Comparison of ENCODE assay signal across 23 cellular contexts in genomic region chr9:116475201-116475600, GRCh38.
DNase-seq lines count a peak whose midpoint lies in the region; ATAC-seq, FAIRE-seq and TF ChIP-seq lines count a peak whose summit lies in the region.
"Had no signal": no experiment of that assay in that cellular context is flagged by ENCODE, and none has a peak within 500 bp of the region (broad histone marks: within the 10 kb centered on the region; RNA-seq: fewer than 3 reads in every experiment).

No MANE protein-coding gene starts in this region.

- H3K9me1 ChIP-seq in K562 (ENCODE audit: control insufficient read depth, insufficient read depth, low read length) = no peaks in the 10 kb centered on the region

- no peak for TF ChIP-seq POLR2A in K562 (conservative IDR thresholded peaks at IDR 0.05)

- no peak overlapping the region; the same call in 2 of the 3 replicates for H3K27ac ChIP-seq in K562 (ENCODE audit: extremely low read depth, low read depth, low read length)
- no peak overlapping the region for H3K27ac ChIP-seq in dorsolateral prefrontal cortex
- H3K27ac ChIP-seq: hepatocyte, PC-9, uterus had no signal

- peaks cover 41 to 44% of the 10 kb centered on the region in 2 experiments for H3K4me1 ChIP-seq in K562 (replicated peaks in 1 of 2; ENCODE audit: control insufficient read depth in 2 of 2, insufficient read depth in 2 of 2, low read length in 2 of 2)
- H3K4me1 ChIP-seq: uterus had no signal

- in situ Hi-C loops in K562 (cut with MboI) = no loop called here

- H3K27me3 ChIP-seq in MG63 = no peaks in the 10 kb centered on the region
- H3K27me3 ChIP-seq in K562 (ENCODE audit: control insufficient read depth in 2 of 2, insufficient read depth in 2 of 2, low read length in 2 of 2) = no peaks in the 10 kb centered on the region
- H3K27me3 ChIP-seq in dorsolateral prefrontal cortex = no peaks in the 10 kb centered on the region
- H3K27me3 ChIP-seq: hepatocyte, uterus had no signal

- no peak overlapping the region for H2AFZ ChIP-seq in K562 (ENCODE audit: low read depth, low read length)
- H2AFZ ChIP-seq: hepatocyte, PC-9 had no signal

- ATAC-seq in K562 (peak; percentile 42), GM18511 (IDR thresholded peaks at IDR 0.05; ENCODE audit: unreplicated experiment) (no peak)
- ATAC-seq: activated CD4-positive, alpha-beta T cell treated with anti-CD3 and anti-CD28 coated beads for 36 hours; natural killer cell had no signal

- TF ChIP-seq CTCF in K562 (IDR thresholded peaks at IDR 0.05 in 2 of 3, conservative IDR thresholded peaks at IDR 0.05 in 1 of 3; ENCODE audit: insufficient read depth in 2 of 3, low read depth in 1 of 3, low read length in 3 of 3) = no peak
- TF ChIP-seq CTCF in dorsolateral prefrontal cortex (IDR thresholded peaks at IDR 0.05 in 54 of 56, conservative IDR thresholded peaks at IDR 0.05 in 2 of 56; ENCODE audit: low read depth in 1 of 56, partially characterized antibody in 56 of 56) = no peak

- DNase-seq in EL = peak; percentile 47
- peak; percentile 22 for DNase-seq in MG63
- DNase-seq in K562 (ENCODE audit: extremely low read depth in 1 of 4, low spot score in 3 of 4) = peak in 2 of 4 experiments; percentile 36 to 56
- DNase-seq in islet precursor cell = peak; percentile 70
- no peak for DNase-seq in dorsolateral prefrontal cortex
- DNase-seq in GDM1 (lab: John Stamatoyannopoulos, UW) = no peak
- no peak for DNase-seq in NCI-H748 treated with DMSO at 0.1 percent for 48 hours (lab: John Stamatoyannopoulos, UW)
- DNase-seq: activated CD4-positive, alpha-beta T cell treated with anti-CD3 and anti-CD28 coated beads for 36 hours; activated effector memory CD4-positive, alpha-beta T cell treated with Interleukin-2 at 50 U/mL for 16 hours; COR-L47; effector CD8-positive, alpha-beta T cell; KBM-7; kidney; natural killer cell; NCI-H1105; NCI-H2107; PC-9; posterior cingulate gyrus; stimulated activated CD4-positive, alpha-beta T cell treated with anti-CD3 and anti-CD28 coated beads, Interleukin-4, amount 100 ng/mL, for 4 hours; substantia nigra; uterus had no signal

- WGBS in K562 (ENCODE audit: insufficient coverage, low coverage, missing lambda C conversion rate) = 33% methylated on average over 1 of the region's 1 CpG

- H4K20me1 ChIP-seq in K562 (replicated peaks; ENCODE audit: control insufficient read depth, insufficient read depth, low read length) = no peaks in the 10 kb centered on the region

- peak; percentile 71 for FAIRE-seq in K562 (lab: Jason Lieb, UNC)
- FAIRE-seq: kidney had no signal

- intact Hi-C loops in K562 (cut with micrococcal nuclease) (no loop called here), dorsolateral prefrontal cortex (cut with DNase I) (no loop called here)

- BruUV-seq in K562 (replicated peaks; lab: Mats Ljungman, UMichigan) = no TSS peak

- H3K36me3 ChIP-seq in MG63 (no peaks in the 10 kb centered on the region), K562 (ENCODE audit: control insufficient read depth, insufficient read depth, low read length) (no peaks in the 10 kb centered on the region)
- H3K36me3 ChIP-seq: uterus had no signal

- H3K79me2 ChIP-seq in K562 (ENCODE audit: control insufficient read depth, insufficient read depth, low read length) = no peaks in the 10 kb centered on the region
- H3K79me2 ChIP-seq: hepatocyte had no signal

- H3K9me3 ChIP-seq in MG63 = no peaks in the 10 kb centered on the region
- no peaks in the 10 kb centered on the region for H3K9me3 ChIP-seq in K562 (replicated peaks; ENCODE audit: control insufficient read depth, insufficient read depth, low read depth, low read length)
- H3K9me3 ChIP-seq: uterus had no signal

- POLR2A ChIA-PET in K562 (lab: Yijun Ruan, JAX) = interaction anchor here (0.7 kb wide), 1 partner anchor 72 kb away, joined by 3 read pairs; no protein-coding TSS in a partner anchor

- no peak overlapping the region for H3K4me3 ChIP-seq in MG63
- H3K4me3 ChIP-seq in K562 = no peak overlapping the region
- no peak overlapping the region for H3K4me3 ChIP-seq in dorsolateral prefrontal cortex
- H3K4me3 ChIP-seq: hepatocyte, PC-9, uterus had no signal

- no peak for TF ChIP-seq EP300 in K562 (IDR thresholded peaks at IDR 0.05; ENCODE audit: low read length)

- CTCF ChIA-PET in K562 (lab: Yijun Ruan, JAX; ENCODE audit: low intra/inter-chr PET ratio) = no interaction called here

- peak overlapping the region; percentile 1; the same call in 1 of the 2 replicates for H3K4me2 ChIP-seq in K562 (ENCODE audit: insufficient read depth, low read length)
- H3K4me2 ChIP-seq: hepatocyte, PC-9 had no signal

- no peak overlapping the region for H3K9ac ChIP-seq in K562 (ENCODE audit: insufficient read depth in 1 of 2, low read depth in 2 of 2, low read length in 2 of 2)

- TF ChIP-seq RAD21 in K562 (CRISPR knock-in tag; conservative IDR thresholded peaks at IDR 0.05 in 1 of 2, IDR thresholded peaks at IDR 0.05 in 1 of 2) = no peak; a peak in 1 of 4 replicates

TF ChIP-seq in K562, 482 proteins besides CTCF, POLR2A, EP300 and RAD21 (continues in another document):
- no peak for TF ChIP-seq TAF9B (IDR thresholded peaks at IDR 0.05; ENCODE audit: partially characterized antibody)
- peak; percentile 63; the same call in 1 of the 2 replicates for TF ChIP-seq ATF4 (CRISPR knock-in tag; IDR thresholded peaks at IDR 0.05)
- TF ChIP-seq SMAD4 (CRISPR knock-in tag; conservative IDR thresholded peaks at IDR 0.05) = peak; percentile 58
- TF ChIP-seq AFF4 (CRISPR knock-in tag; IDR thresholded peaks at IDR 0.05) = no peak
- TF ChIP-seq SMAD3 (CRISPR knock-in tag; conservative IDR thresholded peaks at IDR 0.05) = 0 out of 2 replicates have a peak, but pooled peaks have one; percentile 65
- no peak for TF ChIP-seq ZNF197 (CRISPR knock-in tag; IDR thresholded peaks at IDR 0.05; ENCODE audit: low read depth)
- peak; percentile 76; the same call in 1 of the 2 replicates for TF ChIP-seq DMBX1 (CRISPR knock-in tag; IDR thresholded peaks at IDR 0.05; ENCODE audit: borderline replicate concordance)
- no peak for TF ChIP-seq KLF13 (tag; IDR thresholded peaks at IDR 0.05; ENCODE audit: borderline replicate concordance, low read depth)
- TF ChIP-seq FOXK2 (conservative IDR thresholded peaks at IDR 0.05 in 1 of 2, IDR thresholded peaks at IDR 0.05 in 1 of 2; ENCODE audit: low read depth in 2 of 2) = no peak
- no peak for TF ChIP-seq IRF1 (CRISPR knock-in tag; IDR thresholded peaks at IDR 0.05; ENCODE audit: borderline replicate concordance)
- TF ChIP-seq DPF2 (IDR thresholded peaks at IDR 0.05) = peak; percentile 80
- TF ChIP-seq ERF (CRISPR knock-in tag; IDR thresholded peaks at IDR 0.05) = 0 out of 2 replicates have a peak, but pooled peaks have one; percentile 12
- no peak for TF ChIP-seq ZNF140 (CRISPR knock-in tag; IDR thresholded peaks at IDR 0.05)
- peak; percentile 79; the same call in 1 of the 2 replicates for TF ChIP-seq ZNF583 (CRISPR knock-in tag; IDR thresholded peaks at IDR 0.05)
- 0 out of 4 replicates have a peak, but pooled peaks of 1 of the 2 experiments have one; percentile 39 for TF ChIP-seq TEAD1 (CRISPR knock-in tag; IDR thresholded peaks at IDR 0.05)
- peak; percentile 63; the same call in 1 of the 2 replicates for TF ChIP-seq ZNF311 (CRISPR knock-in tag; IDR thresholded peaks at IDR 0.05)
- no peak for TF ChIP-seq ARID2 (IDR thresholded peaks at IDR 0.05)
- TF ChIP-seq SMARCC2 (IDR thresholded peaks at IDR 0.05; ENCODE audit: low read depth) = 0 out of 2 replicates have a peak, but pooled peaks have one; percentile 41
- no peak for TF ChIP-seq ZNF696 (CRISPR knock-in tag; conservative IDR thresholded peaks at IDR 0.05)
- TF ChIP-seq NFRKB (IDR thresholded peaks at IDR 0.05; ENCODE audit: low read depth) = peak; percentile 28; the same call in 1 of the 2 replicates
- TF ChIP-seq BCOR (IDR thresholded peaks at IDR 0.05) = peak; percentile 22; the same call in 1 of the 2 replicates

Comparison
In these comparisons a context has a peak if more than half of its experiments do, and no peak if none do; other contexts are left out.
1. DNase-seq: peak in EL (single experiment), MG63 (single experiment) and islet precursor cell (single experiment); none in dorsolateral prefrontal cortex (0 of 10), GDM1 (single experiment) and NCI-H748 treated with DMSO at 0.1 percent for 48 hours (single experiment).